ENCODE assay signal across 1 cellular context in genomic region chr15:81312790-81313543, GRCh38.
TF ChIP-seq lines count a peak whose summit lies in the region.

No MANE protein-coding gene starts in this region.

TF ChIP-seq in GM12878, 131 proteins besides CTCF, POLR2A, EP300 and RAD21 (continued from another document):
- no peak for TF ChIP-seq REST (IDR thresholded peaks at IDR 0.05; ENCODE audit: low read depth, low read length)
- no peak for TF ChIP-seq WRNIP1 (IDR thresholded peaks at IDR 0.05; ENCODE audit: borderline replicate concordance, low read depth, low read length)
- TF ChIP-seq MTA2 (IDR thresholded peaks at IDR 0.05; ENCODE audit: low read depth): no peak
- no peak for TF ChIP-seq NFXL1 (IDR thresholded peaks at IDR 0.05; ENCODE audit: borderline replicate concordance)
- TF ChIP-seq KLF5 (IDR thresholded peaks at IDR 0.05; ENCODE audit: partially characterized antibody): no peak
- no peak for TF ChIP-seq ZSCAN29 (IDR thresholded peaks at IDR 0.05)
- no peak for TF ChIP-seq CHD2 (IDR thresholded peaks at IDR 0.05; ENCODE audit: borderline replicate concordance, low read depth, low read length)
- no peak for TF ChIP-seq NFIC (IDR thresholded peaks at IDR 0.05; ENCODE audit: low read depth, low read length)
- TF ChIP-seq SREBF2 (IDR thresholded peaks at IDR 0.05; ENCODE audit: low read length): no peak
- TF ChIP-seq RBBP5 (conservative IDR thresholded peaks at IDR 0.05): no peak
- TF ChIP-seq NR2C2 (IDR thresholded peaks at IDR 0.05; ENCODE audit: borderline replicate concordance, control insufficient read depth, insufficient read length, low read depth): peak; percentile 13
- TF ChIP-seq SMC3 (IDR thresholded peaks at IDR 0.05; ENCODE audit: borderline replicate concordance, low read length): no peak
- no peak for TF ChIP-seq ASH2L (IDR thresholded peaks at IDR 0.05; ENCODE audit: borderline replicate concordance, low read depth)
- TF ChIP-seq MLLT1 (IDR thresholded peaks at IDR 0.05): peak; percentile 53
